ENCODE assay signal across 34 cellular contexts in the genomic region with DNA sequence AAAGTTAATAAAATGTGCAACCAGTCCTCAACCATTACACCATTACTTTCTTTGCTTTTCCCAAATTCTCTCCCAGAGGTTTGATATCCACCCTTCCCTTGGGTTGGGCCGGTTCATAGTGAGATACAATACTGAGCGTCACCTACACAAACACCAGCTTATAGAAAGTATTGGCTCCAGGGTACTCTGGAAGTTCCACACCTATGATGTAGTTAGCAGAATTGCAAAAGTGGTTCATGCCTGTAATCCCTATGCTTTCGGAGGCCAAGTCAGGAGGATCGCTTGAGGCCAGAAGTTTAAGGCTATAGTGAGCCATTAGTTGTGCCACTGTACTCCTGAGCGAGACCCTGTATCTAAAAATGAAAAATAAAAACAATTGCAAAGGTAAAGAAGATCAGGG.
"Had no signal": no experiment of that assay in that cellular context is flagged by ENCODE, and none has a peak within 500 bp of the region (broad histone marks: within the 10 kb centered on the region; RNA-seq: fewer than 3 reads in every experiment).

No MANE protein-coding gene starts in this region.

- FAIRE-seq: astrocyte, bronchial epithelial cell had no signal

- H3K27ac ChIP-seq: adrenal gland, ascending aorta, body of pancreas, brain microvascular endothelial cell, breast epithelium, cardiac muscle cell had no signal

- DNase-seq: activated effector memory CD4-positive, alpha-beta T cell treated with anti-CD3 and anti-CD28 coated beads, Interleukin-2, amount 50 U/mL, for 16 hours; activated effector memory CD4-positive, alpha-beta T cell treated with Interleukin-2 at 50 U/mL for 16 hours; activated gamma-delta T cell; activated gamma-delta T cell treated with Interleukin-2 at 50 U/mL for 16 hours; activated naive CD4-positive, alpha-beta T cell; activated naive CD4-positive, alpha-beta T cell treated with anti-CD3 and anti-CD28 coated beads for 36 hours; activated naive CD4-positive, alpha-beta T cell treated with anti-CD3 and anti-CD28 coated beads, Interleukin-2, amount 10 ng/mL, durations not matched to agents 7 days and 5 days; activated naive CD4-positive, alpha-beta T cell treated with anti-CD3 and anti-CD28 coated beads, Interleukin-2, amount 50 U/mL, for 16 hours; activated naive CD4-positive, alpha-beta T cell treated with Interleukin-2 at 50 U/mL for 16 hours; activated naive CD8-positive, alpha-beta T cell treated with anti-CD3 and anti-CD28 coated beads for 36 hours; activated naive CD8-positive, alpha-beta T cell treated with anti-CD3 and anti-CD28 coated beads, Interleukin-2, amount 10 ng/mL, durations not matched to agents 7 days and 5 days; activated naive CD8-positive, alpha-beta T cell treated with anti-CD3 and anti-CD28 coated beads, Interleukin-2, amount 50 U/mL, for 24 hours; activated T-cell treated with anti-CD3 and anti-CD28 coated beads, Interleukin-2, amount 50 U/mL, for 1 hour; activated T-cell treated with anti-CD3 and anti-CD28 coated beads, Interleukin-2, amount 50 U/mL, for 24 hours; activated T-cell treated with anti-CD3 and anti-CD28 coated beads, Interleukin-2, amount 50 U/mL, for 4 hours; activated T-cell treated with anti-CD3 and anti-CD28 coated beads, Interleukin-2, amount 50 U/mL, for 48 hours; activated T-cell treated with anti-CD3 and anti-CD28 coated beads, Interleukin-2, amount 50 U/mL, for 72 hours; adrenal gland; amniotic stem cell; amygdala; anterior cingulate cortex; aorta; body of pancreas; brain microvascular endothelial cell; caudate nucleus; central memory CD4-positive, alpha-beta T cell; cerebellar nuclear complex had no signal

- H3K27me3 ChIP-seq: adrenal gland, ascending aorta, body of pancreas, brain microvascular endothelial cell, breast epithelium, cardiac muscle cell had no signal

- H3K36me3 ChIP-seq: brain microvascular endothelial cell, breast epithelium, cardiac muscle cell had no signal

- H3K9me3 ChIP-seq: adrenal gland, ascending aorta, body of pancreas, breast epithelium had no signal

- H3K4me3 ChIP-seq: adrenal gland, ascending aorta, body of pancreas, breast epithelium, cardiac muscle cell had no signal

- H3K4me1 ChIP-seq: ascending aorta, body of pancreas, breast epithelium had no signal

- ATAC-seq: activated naive CD4-positive, alpha-beta T cell treated with anti-CD3 and anti-CD28 coated beads, Interleukin-2, amount 50 U/mL, for 72 hours; activated naive CD8-positive, alpha-beta T cell treated with anti-CD3 and anti-CD28 coated beads, Interleukin-2, amount 50 U/mL, for 24 hours; activated T-cell treated with anti-CD3 and anti-CD28 coated beads, Interleukin-2, amount 50 U/mL, for 4 hours; activated T-cell treated with anti-CD3 and anti-CD28 coated beads, Interleukin-2, amount 50 U/mL, for 72 hours; activated T-helper 17 cell treated with anti-CD3 and anti-CD28 coated beads, Interleukin-2, amount 50 U/mL, for 72 hours; body of pancreas had no signal
